ENCODE assay signal across 8 cellular contexts in genomic region chr3:11642455-11643162, GRCh38. TPM values are rescaled to one million over a fixed set of nuclear protein-coding genes. Genes with fewer than 3 reads are reported as not detected.
DNase-seq lines count a peak whose midpoint lies in the region; ATAC-seq, FAIRE-seq and TF ChIP-seq lines count a peak whose summit lies in the region.

No MANE protein-coding gene starts in this region.

- H3K36me3 ChIP-seq in GM12878 (ENCODE audit: control insufficient read depth in 2 of 2, insufficient read depth in 2 of 2, low read length in 1 of 2) (0 out of 4 replicates have a peak, but pooled peaks cover 0 to 3% of the 10 kb centered on the region in 2 experiments), iPS DF 6.9 (ENCODE audit: control insufficient read depth, insufficient read depth, low read length) (no peaks in the 10 kb centered on the region), gastrocnemius medialis (no peaks in the 10 kb centered on the region)

- CTCF ChIA-PET in GM12878 (lab: Yijun Ruan, JAX) = interaction anchor here (1.1 to 2.1 kb wide), 8 partner anchors 9 to 354 kb away, joined by 3 to 19 read pairs (median 3); no protein-coding TSS in a partner anchor

- TF ChIP-seq EP300 in GM12878 (IDR thresholded peaks at IDR 0.05; ENCODE audit: borderline replicate concordance in 1 of 2, control insufficient read depth in 1 of 2, low read depth in 2 of 2, low read length in 2 of 2) = peak; percentile 24 to 31; a peak in 1 of 4 replicates

- peak overlapping the region; percentile 83 for H3K9ac ChIP-seq in GM12878 (ENCODE audit: control insufficient read depth, insufficient read depth, low read length)

- peak; percentile 60 for DNase-seq in GM10266 (ENCODE audit: extremely low spot score)
- peak; percentile 67 for DNase-seq in H4 (ENCODE audit: low spot score)
- peak; percentile 84 for DNase-seq in LHCN-M2 (ENCODE audit: low read depth)
- peak; percentile 38 for DNase-seq in T-helper 22 cell (ENCODE audit: low read depth)
- DNase-seq in GM12878 (ENCODE audit: low read depth, low spot score) = peak; percentile 73
- DNase-seq in iPS DF 6.9 (ENCODE audit: low read depth, low spot score) = no peak
- DNase-seq in gastrocnemius medialis = peak; percentile 67 to 82
- DNase-seq in NCI-H774 (lab: John Stamatoyannopoulos, UW) = no peak

- H3K9me3 ChIP-seq in GM12878 (replicated peaks; ENCODE audit: control insufficient read depth, insufficient read depth, low read length) (no peaks in the 10 kb centered on the region), iPS DF 6.9 (ENCODE audit: control insufficient read depth, insufficient read depth, low read length) (no peaks in the 10 kb centered on the region), gastrocnemius medialis (no peaks in the 10 kb centered on the region)

- H4K20me1 ChIP-seq in GM12878 (ENCODE audit: control insufficient read depth, insufficient read depth) = no peaks in the 10 kb centered on the region; the same call in 1 of the 2 replicates

- H3K4me1 ChIP-seq in GM12878 (ENCODE audit: control insufficient read depth, insufficient read depth, low read length) (peaks cover 6% of the 10 kb centered on the region), iPS DF 6.9 (ENCODE audit: control insufficient read depth, insufficient read depth, low read length) (peaks cover 9% of the 10 kb centered on the region; the same call in 1 of the 2 replicates), gastrocnemius medialis (peaks cover 38 to 43% of the 10 kb centered on the region in 2 donors)

- FAIRE-seq in GM12878 (lab: Jason Lieb, UNC) = no peak

- 1% methylated on average over 41 of the region's 41 CpGs for WGBS in GM12878 (ENCODE audit: insufficient coverage, insufficient replicate concordance, low lambda C conversion rate, missing lambda C conversion rate)
- WGBS in iPS DF 6.9 (ENCODE audit: insufficient coverage, insufficient read length) = no CpG with 5 or more reads among the region's 41 CpGs

- H3K4me3 ChIP-seq in GM12878 = peak overlapping the region; percentile 86
- H3K4me3 ChIP-seq in iPS DF 6.9 (ENCODE audit: low read length) = peak overlapping the region; percentile 73
- peak overlapping the region; percentile 54 to 74 (median 70) for H3K4me3 ChIP-seq in gastrocnemius medialis

- RAD21 ChIA-PET in GM12878 (lab: Charles Lee; ENCODE audit: unreplicated experiment) = interaction anchor here (1.4 to 2.5 kb wide), 6 partner anchors 10 to 263 kb away, joined by 3 to 12 read pairs (median 6); no protein-coding TSS in a partner anchor

- SMC1A ChIA-PET in GM12878 (lab: Charles Lee; ENCODE audit: uncharacterized antibody, unreplicated experiment) = interaction anchor here (0.7 to 2.6 kb wide), 9 partner anchors 9 to 1850 kb away, joined by 3 to 11 read pairs (median 5); partner anchors contain the start of genes ARPC4 and TADA3

- POLR2A ChIA-PET in GM12878 (lab: Charles Lee) = interaction anchor here (0.7 to 2.2 kb wide), 2 partner anchors 17 to 61 kb away, joined by 3 to 19 read pairs; no protein-coding TSS in a partner anchor

- H3K79me2 ChIP-seq in GM12878 (ENCODE audit: control insufficient read depth, insufficient read depth, low read length) = peaks cover 61% of the 10 kb centered on the region

- peak overlapping the region; percentile 80; the same call in 1 of the 2 replicates for H3K4me2 ChIP-seq in GM12878 (ENCODE audit: control insufficient read depth, insufficient read depth)

- H2AFZ ChIP-seq in GM12878 (ENCODE audit: control insufficient read depth, low read depth, low read length) = peak overlapping the region; percentile 66

- TF ChIP-seq POLR2A in GM12878 (IDR thresholded peaks at IDR 0.05; ENCODE audit: low read depth, low read length) (peak; percentile 86), gastrocnemius medialis (IDR thresholded peaks at IDR 0.05) (peak; percentile 68 to 86)

- in situ Hi-C loops in GM12878 (cut with MboI) = no loop called here
- in situ Hi-C loops in gastrocnemius medialis (cut with MboI; ENCODE audit: low sequenced_read_pairs in 4 of 4) = no loop called here

- ATAC-seq in GM12878 = peak; percentile 80
- ATAC-seq in gastrocnemius medialis = peak; percentile 60 to 64

- TF ChIP-seq RAD21 in GM12878 (IDR thresholded peaks at IDR 0.05; ENCODE audit: insufficient read depth, low read depth, low read length) = 0 out of 2 replicates have a peak, but pooled peaks have one; percentile 13

- H3K27ac ChIP-seq in GM12878 (ENCODE audit: control insufficient read depth, insufficient read depth) (peak overlapping the region; percentile 98), iPS DF 6.9 (ENCODE audit: low read length) (no peak overlapping the region), gastrocnemius medialis (peak overlapping the region; percentile 90 to 95 (median 92))

- TF ChIP-seq CTCF in GM10266 (IDR thresholded peaks at IDR 0.05; ENCODE audit: control insufficient read depth, insufficient read depth, low read depth, missing control alignments) (no peak), GM12878 (IDR thresholded peaks at IDR 0.05 in 2 of 3, conservative IDR thresholded peaks at IDR 0.05 in 1 of 3; ENCODE audit: control insufficient read depth in 2 of 3, extremely low read depth in 1 of 3, insufficient read depth in 1 of 3, low read depth in 3 of 3, low read length in 3 of 3) (peak in 1 of 3 experiments; percentile 9; a peak in 2 of 6 replicates), gastrocnemius medialis (IDR thresholded peaks at IDR 0.05 in 4 of 5, conservative IDR thresholded peaks at IDR 0.05 in 1 of 5) (peak in 1 of 5 experiments; percentile 24)

- no peaks in the 10 kb centered on the region for H3K27me3 ChIP-seq in GM12878 (replicated peaks in 1 of 2; ENCODE audit: control insufficient read depth in 2 of 2, insufficient read depth in 2 of 2, low read length in 1 of 2)
- 0 out of 2 replicates have a peak, but pooled peaks cover 1% of the 10 kb centered on the region for H3K27me3 ChIP-seq in iPS DF 6.9 (ENCODE audit: control insufficient read depth, insufficient read depth, low read length)
- no peaks in the 10 kb centered on the region for H3K27me3 ChIP-seq in gastrocnemius medialis

- intact Hi-C loops in GM12878 (cut with micrococcal nuclease; ENCODE audit: unreplicated experiment) = loop anchor here (5.0 kb wide), 2 partner anchors 40 to 60 kb away; no protein-coding TSS in a partner anchor
- intact Hi-C loops in gastrocnemius medialis (cut with DNase I; ENCODE audit: low total_unique reads) = loop anchor here (1.0 to 2.0 kb wide), 5 partner anchors 42 to 262 kb away; no protein-coding TSS in a partner anchor

- TSS peak; percentile 37 for BruUV-seq in GM12878 (replicated peaks; lab: Mats Ljungman, UMichigan)

TF ChIP-seq in GM12878, 131 proteins besides CTCF, POLR2A, EP300 and RAD21 (continues in another document):
- no peak; the same call in 1 of the 2 replicates for TF ChIP-seq PAX5 (IDR thresholded peaks at IDR 0.05; ENCODE audit: borderline replicate concordance, low read depth, low read length)
- TF ChIP-seq ZBTB4 (CRISPR knock-in tag; IDR thresholded peaks at IDR 0.05) = no peak
- no peak for TF ChIP-seq ZZZ3 (IDR thresholded peaks at IDR 0.05; ENCODE audit: control insufficient read depth, insufficient read length, low read depth)

RNA-seq across cellular contexts. Expression of gene VGLL4, which starts 1.1 kb away (rescaled TPM):
- total RNA-seq in H4 (2014; rRNA removed; shearing (Covaris generic)) = 30.8 and 34.7 TPM in 2 replicates
- total RNA-seq in LHCN-M2 (2014; rRNA removed) (65.8 and 66.5 TPM in 2 replicates), GM12878 (2014; rRNA removed) (16.3 and 18.1 TPM in 2 replicates), GM12878 (2014; rRNA removed; fragmentation: Illumina TruSeq; extraction: Trizol) (15.2 and 15.7 TPM in 2 replicates), GM12878 (2021) (20.7 and 23.2 TPM in 2 replicates), gastrocnemius medialis (10 to 100 TPM in 3 of 4 donors, 1 to 10 TPM in 1; 8.9 to 20.9 (median 12.8) TPM)
- 20.0 TPM for polyA plus RNA-seq in LHCN-M2 (2012)
- total RNA-seq in GM12878 (2013; cell fraction: nucleolus; rRNA removed) = 116 and 126 TPM in 2 replicates
- 12.6 TPM for polyA plus RNA-seq in GM12878 (2011; ENCODE audit: low read depth)
- polyA plus RNA-seq in GM12878 (2011; rRNA removed) (32.9 and 38.1 TPM in 2 replicates), GM12878 (2014; fragmentation: Illumina TruSeq; extraction: Trizol) (10.6 and 16.0 TPM in 2 replicates), GM12878 (2014; fragmentation: Nextera tagmentation; extraction: Ambion mirVana) (1 to 10 TPM in 1 of 2 experiments, under 1 TPM in 1; 0.44 to 1.5 TPM), GM12878 (2014; rRNA removed) (25.5 and 28.7 TPM in 2 replicates), GM12878 (2016; fragmentation: Nextera tagmentation; extraction: Ambion mirVana) (10 to 100 TPM; 14.9 to 20.6 TPM)
- 39.9 and 41.8 TPM in 2 replicates for polyA plus RNA-seq in GM12878 (2011; cell fraction: cytosol; rRNA removed)
- 43.3 and 49.4 TPM in 2 replicates for polyA plus RNA-seq in GM12878 (2011; cell fraction: nucleus; rRNA removed)
- polyA plus RNA-seq in GM12878 (2012) = 17.9 and 37.0 TPM in 2 replicates
- 24.9 and 62.5 TPM in 2 replicates for polyA minus RNA-seq in GM12878 (2011; rRNA and poly(A)+ RNA removed)
- polyA minus RNA-seq in GM12878 (2011; cell fraction: cytosol; rRNA and poly(A)+ RNA removed) = 16.3 and 16.6 TPM in 2 replicates
- 33.7 and 57.3 TPM in 2 replicates for polyA minus RNA-seq in GM12878 (2011; cell fraction: nucleus; rRNA and poly(A)+ RNA removed)

Comparison
In these comparisons a context has a peak if more than half of its experiments do, and no peak if none do; other contexts are left out.
1. DNase-seq: peak in GM10266 (single experiment), H4 (single experiment), LHCN-M2 (single experiment), T-helper 22 cell (single experiment), GM12878 (single experiment) and gastrocnemius medialis (2 of 2); none in iPS DF 6.9 (single experiment) and NCI-H774 (single experiment).
2. Peak in every context shown above with its lines, with median percentiles within 50 percentile points of each other: H3K4me3 ChIP-seq.